ENCODE assay signal across 18 cellular contexts in the genomic region with DNA sequence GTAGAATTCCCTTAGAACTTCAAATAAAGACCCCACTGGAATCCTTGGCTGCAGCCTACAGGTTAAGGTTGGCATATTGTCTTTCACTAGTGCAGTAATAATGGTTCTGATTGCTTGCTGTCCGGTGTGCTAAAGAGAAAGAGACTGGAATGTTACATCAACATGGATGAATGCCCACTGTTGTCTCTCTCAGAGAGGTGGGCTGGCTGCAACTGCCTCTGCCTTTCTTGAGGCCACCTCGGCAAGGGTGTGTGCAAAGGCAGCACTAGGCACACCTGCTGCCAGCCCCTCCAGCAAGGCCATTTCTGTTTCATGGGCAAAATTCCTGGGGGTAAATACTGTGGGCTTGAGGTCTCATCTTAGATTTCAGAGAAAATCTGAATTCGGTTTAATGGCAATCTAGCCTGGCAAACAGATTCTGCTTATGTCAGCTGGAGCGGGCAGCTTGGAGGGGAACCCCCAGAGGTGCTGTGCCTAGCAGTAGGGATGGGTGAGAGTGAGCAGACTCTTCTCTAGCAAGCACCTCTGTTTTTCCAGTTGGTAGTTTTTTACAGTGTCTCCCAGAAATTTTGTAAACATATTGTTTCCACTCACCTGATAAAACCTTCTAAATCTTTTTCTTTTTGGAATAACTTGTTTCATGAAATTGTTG. TPM values are rescaled to one million over a fixed set of nuclear protein-coding genes. Genes with fewer than 3 reads are reported as not detected.
DNase-seq lines count a peak whose midpoint lies in the region; ATAC-seq and TF ChIP-seq lines count a peak whose summit lies in the region.
"Had no signal": no experiment of that assay in that cellular context is flagged by ENCODE, and none has a peak within 500 bp of the region (broad histone marks: within the 10 kb centered on the region; RNA-seq: fewer than 3 reads in every experiment).

No MANE protein-coding gene starts in this region.

- H3K79me2 ChIP-seq in neural progenitor cell (ENCODE audit: low read depth) (peaks cover 93% of the 10 kb centered on the region), PC-9 (ENCODE audit: low read depth) (peaks cover 38% of the 10 kb centered on the region)

- peak overlapping the region; percentile 19 for H3K27ac Mint-ChIP-seq in neural progenitor cell

- H3K36me3 ChIP-seq in adrenal gland (replicated peaks in 1 of 2) (no peaks in the 10 kb centered on the region), neural progenitor cell (no peaks in the 10 kb centered on the region), skeletal muscle tissue (ENCODE audit: control insufficient read depth in 3 of 3, insufficient read depth in 3 of 3, low read length in 3 of 3) (no peaks in the 10 kb centered on the region), PC-9 (ENCODE audit: low read depth) (peaks cover 1% of the 10 kb centered on the region; the same call in 1 of the 2 replicates)
- H3K36me3 ChIP-seq: SJCRH30 had no signal

- WGBS in adrenal gland, 4 donors, result 41 to 59% (median 51%) methylated on average over 4 of the region's 4 CpGs

- H3K9me2 ChIP-seq in PC-9 (ENCODE audit: insufficient read depth), result no peaks in the 10 kb centered on the region

- TF ChIP-seq CTCF in adrenal gland (IDR thresholded peaks at IDR 0.05) (no peak), neural progenitor cell (IDR thresholded peaks at IDR 0.05) (no peak), PC-9 (conservative IDR thresholded peaks at IDR 0.05) (no peak)

- peaks cover 20% of the 10 kb centered on the region for H3K36me3 Mint-ChIP-seq in neural progenitor cell

- no peaks in the 10 kb centered on the region for H3K9me3 Mint-ChIP-seq in neural progenitor cell

- CTCF ChIA-PET in PC-9 (lab: Charles Lee), result no interaction called here

- intact Hi-C loops in adrenal gland (cut with DNase I) (no loop called here), Right ventricle myocardium inferior (cut with DNase I) (loop anchor here (5.0 kb wide), 1 partner anchor 38 kb away; no protein-coding TSS in a partner anchor), PC-9 (cut with micrococcal nuclease; ENCODE audit: unreplicated experiment) (no loop called here)

- H3K4me1 ChIP-seq in adrenal gland (replicated peaks in 1 of 2) (peaks cover 29 to 35% of the 10 kb centered on the region in 2 donors), neural progenitor cell (peaks cover 27% of the 10 kb centered on the region), skeletal muscle tissue (ENCODE audit: control insufficient read depth in 3 of 3, insufficient read depth in 3 of 3, low read length in 3 of 3) (peaks cover 9 to 10% (median 10%) of the 10 kb centered on the region in 3 donors), PC-9 (replicated peaks; ENCODE audit: insufficient read depth) (no peaks in the 10 kb centered on the region)
- H3K4me1 ChIP-seq: Caco-2, SJCRH30 had no signal

- H3K4me1 Mint-ChIP-seq in neural progenitor cell, result peaks cover 14% of the 10 kb centered on the region

- H3K27me3 Mint-ChIP-seq in neural progenitor cell (ENCODE audit: insufficient read depth, low read depth), result no peaks in the 10 kb centered on the region

- H3K9me3 ChIP-seq in adrenal gland (replicated peaks in 1 of 3) (no peaks in the 10 kb centered on the region), neural progenitor cell (ENCODE audit: low read depth) (no peaks in the 10 kb centered on the region), skeletal muscle tissue (ENCODE audit: control insufficient read depth in 3 of 3, low read length in 3 of 3) (no peaks in the 10 kb centered on the region), PC-9 (ENCODE audit: insufficient read depth, low read depth) (no peaks in the 10 kb centered on the region; the same call in none of the 2 replicates)
- H3K9me3 ChIP-seq: Caco-2, HAP-1, SJCRH30 had no signal

- POLR2A ChIA-PET in PC-9 (lab: Charles Lee; ENCODE audit: unreplicated experiment), result no interaction called here

- H3K27ac ChIP-seq in adrenal gland, result peak overlapping the region in 3 of 5 donors; percentile 23 to 59 (median 48)
- H3K27ac ChIP-seq in neural progenitor cell, result no peak overlapping the region
- H3K27ac ChIP-seq in skeletal muscle tissue (ENCODE audit: low read depth, low read length), result peak overlapping the region; percentile 31
- no peak overlapping the region for H3K27ac ChIP-seq in PC-9
- H3K27ac ChIP-seq: RWPE1, SJCRH30 had no signal

- H3K4me2 ChIP-seq in neural progenitor cell, result peak overlapping the region; percentile 46
- H3K4me2 ChIP-seq in PC-9, result no peak overlapping the region

- H2AFZ ChIP-seq in neural progenitor cell (replicated peaks), result no peak overlapping the region
- no peak overlapping the region for H2AFZ ChIP-seq in PC-9

- peaks cover 34% of the 10 kb centered on the region for H4K20me1 ChIP-seq in neural progenitor cell (ENCODE audit: low read depth)
- H4K20me1 ChIP-seq in PC-9 (ENCODE audit: insufficient read depth), result peaks cover 14% of the 10 kb centered on the region

- TF ChIP-seq POLR2A in adrenal gland (IDR thresholded peaks at IDR 0.05), result no peak

- ATAC-seq in Right ventricle myocardium inferior, result no peak

- no peaks in the 10 kb centered on the region for H3K27me3 ChIP-seq in adrenal gland
- H3K27me3 ChIP-seq in neural progenitor cell, result no peaks in the 10 kb centered on the region
- H3K27me3 ChIP-seq in skeletal muscle tissue (ENCODE audit: control insufficient read depth in 3 of 3, insufficient read depth in 3 of 3, low read length in 3 of 3), result no peaks in the 10 kb centered on the region
- no peaks in the 10 kb centered on the region for H3K27me3 ChIP-seq in PC-9 (ENCODE audit: insufficient read depth, low read depth)
- H3K27me3 ChIP-seq: SJCRH30 had no signal

- H3K9ac ChIP-seq in neural progenitor cell (no peak overlapping the region), skeletal muscle tissue (ENCODE audit: low read depth in 1 of 3, low read length in 3 of 3) (peak overlapping the region in 1 of 3 donors; percentile 51)

- no peak overlapping the region for H3K4me3 Mint-ChIP-seq in neural progenitor cell

- H3K4me3 ChIP-seq in adrenal gland (no peak overlapping the region), neural progenitor cell (no peak overlapping the region), skeletal muscle tissue (ENCODE audit: low read length in 3 of 3) (no peak overlapping the region), PC-9 (no peak overlapping the region)
- H3K4me3 ChIP-seq: HAP-1, SJCRH30 had no signal

- H3F3A ChIP-seq in neural progenitor cell (ENCODE audit: low read depth) (peaks cover 5% of the 10 kb centered on the region), PC-9 (ENCODE audit: insufficient read depth, low read depth) (no peaks in the 10 kb centered on the region)

- BruUV-seq in PC-9 (replicated peaks; lab: Mats Ljungman, UMichigan), result no TSS peak

- DNase-seq in adrenal gland (peak in 1 of 7 donors; percentile 19), glomerular visceral epithelial cell (ENCODE audit: extremely low spot score) (peak; percentile 4), neural progenitor cell (ENCODE audit: low spot score) (peak; percentile 76), Right ventricle myocardium inferior (ENCODE audit: missing footprints) (no peak), PC-9 (no peak), NOMO-1 treated with dmso at 0.1 percent for 144 hours (lab: John Stamatoyannopoulos, UW; ENCODE audit: unreplicated experiment) (no peak), H4 (ENCODE audit: low spot score) (no peak)
- DNase-seq: Caco-2, DMS53, NCI-H1105 treated with DMSO at 0.1 percent for 48 hours, NCI-H1930, NCI-H446, NCI-H69, OCI-M1, SJCRH30 had no signal

RNA-seq across cellular contexts. Expression of a gene that starts 54.0 kb away (rescaled TPM):
- total RNA-seq in adrenal gland (10 to 100 TPM; 30.9 to 77.7 (median 50.9) TPM), neural progenitor cell (ENCODE audit: low replicate concordance) (25.8 and 26.8 TPM in 2 replicates), skeletal muscle tissue (13.0 TPM), Right ventricle myocardium inferior (23.8 TPM), PC-9 (2021) (47.3 and 71.5 TPM in 2 replicates)
- 10 to 100 TPM in 2 of 3 donors, 1 to 10 TPM in 1; 5.5 to 24.8 (median 11.7) TPM for polyA plus RNA-seq in adrenal gland
- 5.1 and 6.5 TPM in 2 replicates for total RNA-seq in H4 (2014; rRNA removed; shearing (Covaris generic))

Comparison
In these comparisons a context has a peak if more than half of its experiments do, and no peak if none do; other contexts are left out.
1. DNase-seq: peak in glomerular visceral epithelial cell (single experiment) and neural progenitor cell (single experiment); none in Right ventricle myocardium inferior (single experiment), PC-9 (0 of 2), NOMO-1 treated with dmso at 0.1 percent for 144 hours (single experiment) and H4 (single experiment).
2. H3K27ac ChIP-seq: peak in adrenal gland (3 of 5) and skeletal muscle tissue (single experiment); none in neural progenitor cell (single experiment) and PC-9 (single experiment).